Comparison of ENCODE assay signal across 32 cellular contexts in genomic region chr3:119762876-119763275, GRCh38. TPM values are rescaled to one million over a fixed set of nuclear protein-coding genes. Genes with fewer than 3 reads are reported as not detected.
"Had no signal": no experiment of that assay in that cellular context is flagged by ENCODE, and none has a peak within 500 bp of the region (broad histone marks: within the 10 kb centered on the region; RNA-seq: fewer than 3 reads in every experiment).

No MANE protein-coding gene starts in this region.

- H3K27ac ChIP-seq: esophagus squamous epithelium, gastrocnemius medialis, heart left ventricle, hepatocyte, neutrophil, parathyroid adenoma, right lobe of liver, stomach, thyroid gland, vagina had no signal

- FAIRE-seq: endometrium, kidney had no signal

- H3K27me3 ChIP-seq: esophagus squamous epithelium, gastrocnemius medialis, heart left ventricle, hepatocyte, neutrophil, right lobe of liver, stomach, thyroid gland, vagina had no signal

- H3K4me2 ChIP-seq: hepatocyte, smooth muscle cell had no signal

- H3K4me1 ChIP-seq: esophagus squamous epithelium, gastrocnemius medialis, heart left ventricle, parathyroid adenoma, right lobe of liver, stomach, thyroid gland, vagina had no signal

- DNase-seq: cortex of kidney; effector memory CD8-positive, alpha-beta T cell; erythroblast; esophagus squamous epithelium; foreskin fibroblast; gastrocnemius medialis; heart left ventricle; kidney; mesenchymal stem cell; mucosa of descending colon; naive B cell; right lobe of liver; stimulated activated CD4-positive, alpha-beta T cell treated with anti-CD3 and anti-CD28 coated beads, Interleukin-12 subunit alpha, Interleukin-12 subunit beta, amount 100 ng/mL, for 4 hours; stimulated activated CD4-positive, alpha-beta T cell treated with anti-CD3 and anti-CD28 coated beads, Interleukin-2, amount 100 ng/mL, for 24 hours; stimulated activated CD4-positive, alpha-beta T cell treated with anti-CD3 and anti-CD28 coated beads, Interleukin-4, amount 100 ng/mL, for 24 hours; stimulated activated naive CD4-positive, alpha-beta T cell treated with Interleukin-2 at 50 U/mL for 16 hours; stomach; thyroid gland; trophoblast cell had no signal

- H3K79me2 ChIP-seq: hepatocyte, parathyroid adenoma had no signal

- H3K4me1 Mint-ChIP-seq: mesothelial cell of epicardium; neural crest cell; stimulated activated effector memory CD8-positive, alpha-beta T cell treated with anti-CD3 and anti-CD28 coated beads, Interleukin-12 subunit alpha, Interleukin-12 subunit beta, amount 100 ng/mL, for 72 hours had no signal

- H2AFZ ChIP-seq: hepatocyte, parathyroid adenoma had no signal

- H3K27ac Mint-ChIP-seq: effector memory CD8-positive, alpha-beta T cell; mesothelial cell of epicardium; naive B cell; natural killer cell treated with Interleukin-12 subunit alpha and Interleukin-12 subunit beta and Interleukin-15 and Interleukin-18, amount 100 ng/mL, for 72 hours; progenitor cell of endocrine pancreas; stimulated activated effector memory CD8-positive, alpha-beta T cell treated with anti-CD3 and anti-CD28 coated beads, Interleukin-12 subunit alpha, Interleukin-12 subunit beta, amount 100 ng/mL, for 72 hours had no signal

- H3K36me3 ChIP-seq: esophagus squamous epithelium, gastrocnemius medialis, heart left ventricle, neutrophil, right lobe of liver, thyroid gland, vagina had no signal

- H3K9me3 ChIP-seq: esophagus squamous epithelium, mucosa of descending colon, neutrophil, right lobe of liver, stomach, thyroid gland, vagina had no signal

- ATAC-seq: effector memory CD8-positive, alpha-beta T cell; gastrocnemius medialis; heart left ventricle; left lobe of liver; mucosa of descending colon; natural killer cell treated with Interleukin-12 subunit alpha and Interleukin-12 subunit beta and Interleukin-15 and Interleukin-18, amount 100 ng/mL, for 72 hours; right lobe of liver; stimulated activated effector memory CD8-positive, alpha-beta T cell treated with anti-CD3 and anti-CD28 coated beads, Interleukin-12 subunit alpha, Interleukin-12 subunit beta, amount 100 ng/mL, for 72 hours had no signal

- H3K27me3 Mint-ChIP-seq: progenitor cell of endocrine pancreas had no signal

- H3K4me3 Mint-ChIP-seq: effector memory CD8-positive, alpha-beta T cell; mesothelial cell of epicardium; naive B cell; natural killer cell treated with Interleukin-12 subunit alpha and Interleukin-12 subunit beta and Interleukin-15 and Interleukin-18, amount 100 ng/mL, for 72 hours; neural crest cell; stimulated activated effector memory CD8-positive, alpha-beta T cell treated with anti-CD3 and anti-CD28 coated beads, Interleukin-12 subunit alpha, Interleukin-12 subunit beta, amount 100 ng/mL, for 72 hours had no signal

- H3K9me3 Mint-ChIP-seq: natural killer cell treated with Interleukin-12 subunit alpha and Interleukin-12 subunit beta and Interleukin-15 and Interleukin-18, amount 100 ng/mL, for 72 hours had no signal

- H3K36me3 Mint-ChIP-seq: naive B cell; stimulated activated effector memory CD8-positive, alpha-beta T cell treated with anti-CD3 and anti-CD28 coated beads, Interleukin-12 subunit alpha, Interleukin-12 subunit beta, amount 100 ng/mL, for 72 hours had no signal

- H3K9ac ChIP-seq: parathyroid adenoma had no signal

- H3K4me3 ChIP-seq: esophagus squamous epithelium, gastrocnemius medialis, heart left ventricle, hepatocyte, lung, mucosa of descending colon, right lobe of liver, smooth muscle cell, stomach, thyroid gland, vagina had no signal

RNA-seq across cellular contexts. Expression of gene NR1I2, which starts 19.0 kb away (rescaled TPM):
- total RNA-seq: esophagus squamous epithelium; natural killer cell treated with Interleukin-12 subunit alpha and Interleukin-12 subunit beta and Interleukin-15 and Interleukin-18, amount 100 ng/mL, for 72 hours; smooth muscle cell; vagina had no signal
- polyA plus RNA-seq: smooth muscle cell had no signal
